ENCODE assay signal across 1 cellular context in the genomic region with DNA sequence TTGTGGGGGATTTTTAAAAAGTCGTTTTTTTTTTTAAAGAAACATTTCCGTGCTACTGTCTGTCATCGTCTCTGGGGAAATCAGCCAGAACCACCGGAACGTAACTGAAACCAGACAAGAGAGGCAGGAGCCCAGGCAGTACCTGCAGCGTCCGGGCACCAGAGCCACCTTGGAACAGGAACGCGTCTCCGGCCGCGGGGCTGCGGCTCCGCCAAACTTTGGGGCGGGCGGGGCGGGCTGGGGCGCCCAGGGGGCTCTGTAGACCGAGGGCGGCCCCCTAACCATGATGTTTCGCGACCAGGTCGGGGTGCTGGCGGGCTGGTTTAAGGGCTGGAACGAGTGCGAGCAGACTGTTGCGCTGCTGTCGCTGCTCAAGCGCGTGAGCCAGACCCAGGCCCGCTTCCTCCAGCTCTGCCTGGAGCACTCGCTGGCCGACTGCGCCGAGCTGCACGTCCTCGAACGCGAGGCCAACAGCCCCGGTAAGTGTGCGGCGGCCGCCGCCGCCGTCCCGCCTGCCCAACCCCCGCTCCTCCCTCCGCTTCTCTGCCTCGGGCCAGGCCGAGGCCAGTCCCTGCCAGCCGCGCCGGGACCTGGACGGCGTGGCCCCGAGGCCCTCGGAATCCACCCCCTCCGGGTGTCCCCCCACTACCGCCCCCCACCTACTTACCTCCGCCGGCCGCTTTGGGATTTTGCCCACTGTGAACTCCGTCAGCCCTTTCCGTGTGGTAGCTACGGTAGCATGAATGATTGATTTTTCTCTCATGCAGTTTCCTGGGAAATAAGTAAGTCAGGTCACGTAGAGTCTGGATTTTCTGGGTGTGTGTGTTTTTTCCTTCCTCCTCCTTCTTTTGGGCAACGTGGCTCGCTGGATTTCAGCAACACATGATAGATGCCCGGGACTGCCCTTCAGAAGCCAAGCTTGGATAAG.
TF ChIP-seq lines count a peak whose summit lies in the region.

No MANE protein-coding gene starts in this region.

TF ChIP-seq in HEK293, 187 proteins besides CTCF, POLR2A, EP300 and RAD21 (continued from another document):
- TF ChIP-seq, protein P1, sequence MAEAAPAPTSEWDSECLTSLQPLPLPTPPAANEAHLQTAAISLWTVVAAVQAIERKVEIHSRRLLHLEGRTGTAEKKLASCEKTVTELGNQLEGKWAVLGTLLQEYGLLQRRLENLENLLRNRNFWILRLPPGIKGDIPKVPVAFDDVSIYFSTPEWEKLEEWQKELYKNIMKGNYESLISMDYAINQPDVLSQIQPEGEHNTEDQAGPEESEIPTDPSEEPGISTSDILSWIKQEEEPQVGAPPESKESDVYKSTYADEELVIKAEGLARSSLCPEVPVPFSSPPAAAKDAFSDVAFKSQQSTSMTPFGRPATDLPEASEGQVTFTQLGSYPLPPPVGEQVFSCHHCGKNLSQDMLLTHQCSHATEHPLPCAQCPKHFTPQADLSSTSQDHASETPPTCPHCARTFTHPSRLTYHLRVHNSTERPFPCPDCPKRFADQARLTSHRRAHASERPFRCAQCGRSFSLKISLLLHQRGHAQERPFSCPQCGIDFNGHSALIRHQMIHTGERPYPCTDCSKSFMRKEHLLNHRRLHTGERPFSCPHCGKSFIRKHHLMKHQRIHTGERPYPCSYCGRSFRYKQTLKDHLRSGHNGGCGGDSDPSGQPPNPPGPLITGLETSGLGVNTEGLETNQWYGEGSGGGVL (tag by site-specific recombination; IDR thresholded peaks at IDR 0.05): peak; percentile 88
- TF ChIP-seq ZNF341 (tag by site-specific recombination; IDR thresholded peaks at IDR 0.05; ENCODE audit: low read depth) (peak; percentile 72), ZBTB8A (tag by site-specific recombination; IDR thresholded peaks at IDR 0.05) (peak; percentile 70), GLIS1 (tag by site-specific recombination; IDR thresholded peaks at IDR 0.05) (peak; percentile 57), ZNF335 (tag by site-specific recombination; conservative IDR thresholded peaks at IDR 0.05) (peak; percentile 24; the same call in 1 of the 2 replicates), ZNF146 (tag by site-specific recombination; IDR thresholded peaks at IDR 0.05) (no peak), GLIS2 (tag by site-specific recombination; IDR thresholded peaks at IDR 0.05) (peak; percentile 63), ZNF10 (tag by site-specific recombination; IDR thresholded peaks at IDR 0.05) (no peak), ZNF747 (tag by site-specific recombination; IDR thresholded peaks at IDR 0.05) (no peak), OSR2 (tag by site-specific recombination; IDR thresholded peaks at IDR 0.05) (0 out of 2 replicates have a peak, but pooled peaks have one; percentile 17), ZBTB20 (tag by site-specific recombination; IDR thresholded peaks at IDR 0.05) (peak; percentile 53; the same call in 1 of the 2 replicates)
- TF ChIP-seq, protein P2, sequence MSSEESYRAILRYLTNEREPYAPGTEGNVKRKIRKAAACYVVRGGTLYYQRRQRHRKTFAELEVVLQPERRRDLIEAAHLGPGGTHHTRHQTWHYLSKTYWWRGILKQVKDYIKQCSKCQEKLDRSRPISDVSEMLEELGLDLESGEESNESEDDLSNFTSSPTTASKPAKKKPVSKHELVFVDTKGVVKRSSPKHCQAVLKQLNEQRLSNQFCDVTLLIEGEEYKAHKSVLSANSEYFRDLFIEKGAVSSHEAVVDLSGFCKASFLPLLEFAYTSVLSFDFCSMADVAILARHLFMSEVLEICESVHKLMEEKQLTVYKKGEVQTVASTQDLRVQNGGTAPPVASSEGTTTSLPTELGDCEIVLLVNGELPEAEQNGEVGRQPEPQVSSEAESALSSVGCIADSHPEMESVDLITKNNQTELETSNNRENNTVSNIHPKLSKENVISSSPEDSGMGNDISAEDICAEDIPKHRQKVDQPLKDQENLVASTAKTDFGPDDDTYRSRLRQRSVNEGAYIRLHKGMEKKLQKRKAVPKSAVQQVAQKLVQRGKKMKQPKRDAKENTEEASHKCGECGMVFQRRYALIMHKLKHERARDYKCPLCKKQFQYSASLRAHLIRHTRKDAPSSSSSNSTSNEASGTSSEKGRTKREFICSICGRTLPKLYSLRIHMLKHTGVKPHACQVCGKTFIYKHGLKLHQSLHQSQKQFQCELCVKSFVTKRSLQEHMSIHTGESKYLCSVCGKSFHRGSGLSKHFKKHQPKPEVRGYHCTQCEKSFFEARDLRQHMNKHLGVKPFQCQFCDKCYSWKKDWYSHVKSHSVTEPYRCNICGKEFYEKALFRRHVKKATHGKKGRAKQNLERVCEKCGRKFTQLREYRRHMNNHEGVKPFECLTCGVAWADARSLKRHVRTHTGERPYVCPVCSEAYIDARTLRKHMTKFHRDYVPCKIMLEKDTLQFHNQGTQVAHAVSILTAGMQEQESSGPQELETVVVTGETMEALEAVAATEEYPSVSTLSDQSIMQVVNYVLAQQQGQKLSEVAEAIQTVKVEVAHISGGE (tag by site-specific recombination; conservative IDR thresholded peaks at IDR 0.05; ENCODE audit: low read depth): peak; percentile 29; the same call in 1 of the 2 replicates
- TF ChIP-seq, protein P3, sequence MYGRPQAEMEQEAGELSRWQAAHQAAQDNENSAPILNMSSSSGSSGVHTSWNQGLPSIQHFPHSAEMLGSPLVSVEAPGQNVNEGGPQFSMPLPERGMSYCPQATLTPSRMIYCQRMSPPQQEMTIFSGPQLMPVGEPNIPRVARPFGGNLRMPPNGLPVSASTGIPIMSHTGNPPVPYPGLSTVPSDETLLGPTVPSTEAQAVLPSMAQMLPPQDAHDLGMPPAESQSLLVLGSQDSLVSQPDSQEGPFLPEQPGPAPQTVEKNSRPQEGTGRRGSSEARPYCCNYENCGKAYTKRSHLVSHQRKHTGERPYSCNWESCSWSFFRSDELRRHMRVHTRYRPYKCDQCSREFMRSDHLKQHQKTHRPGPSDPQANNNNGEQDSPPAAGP (tag by site-specific recombination; IDR thresholded peaks at IDR 0.05): 0 out of 2 replicates have a peak, but pooled peaks have one; percentile 8
- TF ChIP-seq, protein P4, sequence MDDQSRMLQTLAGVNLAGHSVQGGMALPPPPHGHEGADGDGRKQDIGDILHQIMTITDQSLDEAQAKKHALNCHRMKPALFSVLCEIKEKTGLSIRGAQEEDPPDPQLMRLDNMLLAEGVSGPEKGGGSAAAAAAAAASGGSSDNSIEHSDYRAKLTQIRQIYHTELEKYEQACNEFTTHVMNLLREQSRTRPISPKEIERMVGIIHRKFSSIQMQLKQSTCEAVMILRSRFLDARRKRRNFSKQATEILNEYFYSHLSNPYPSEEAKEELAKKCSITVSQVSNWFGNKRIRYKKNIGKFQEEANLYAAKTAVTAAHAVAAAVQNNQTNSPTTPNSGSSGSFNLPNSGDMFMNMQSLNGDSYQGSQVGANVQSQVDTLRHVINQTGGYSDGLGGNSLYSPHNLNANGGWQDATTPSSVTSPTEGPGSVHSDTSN (CRISPR knock-in tag; IDR thresholded peaks at IDR 0.05): peak; percentile 36; the same call in 1 of the 2 replicates
